In genomic region chrX:107205770-107206696, GRCh38 we compare ENCODE assay signal across 1 cellular context.
A peak's percentile ranks its signal among the peaks of the same experiment; 100 is the strongest.
TF ChIP-seq lines count a peak whose summit lies in the region.

Gene DNAAF6 (plus strand): TSS chrX:107206611. CDS start chrX:107212876, 6,265 bp downstream.
A gene with protein sequence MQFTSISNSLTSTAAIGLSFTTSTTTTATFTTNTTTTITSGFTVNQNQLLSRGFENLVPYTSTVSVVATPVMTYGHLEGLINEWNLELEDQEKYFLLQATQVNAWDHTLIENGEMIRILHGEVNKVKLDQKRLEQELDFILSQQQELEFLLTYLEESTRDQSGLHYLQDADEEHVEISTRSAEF (minus strand): TSS chrX:107206433. CDS start chrX:107175146, 31,287 bp downstream.

TF ChIP-seq in GM12878, 131 proteins besides CTCF, POLR2A, EP300 and RAD21 (continued from another document):
- TF ChIP-seq ZNF592 (IDR thresholded peaks at IDR 0.05) (no peak), SMAD1 (IDR thresholded peaks at IDR 0.05; ENCODE audit: low read depth, partially characterized antibody) (no peak), YBX1 (IDR thresholded peaks at IDR 0.05) (no peak), ATF7 (IDR thresholded peaks at IDR 0.05; ENCODE audit: low read depth) (no peak), SMAD5 (IDR thresholded peaks at IDR 0.05; ENCODE audit: low read depth) (no peak), HCFC1 (IDR thresholded peaks at IDR 0.05; ENCODE audit: low read length) (no peak), NFIC (IDR thresholded peaks at IDR 0.05; ENCODE audit: low read depth, low read length) (no peak), NR2F1 (conservative IDR thresholded peaks at IDR 0.05) (peak; percentile 89), ZZZ3 (IDR thresholded peaks at IDR 0.05; ENCODE audit: control insufficient read depth, insufficient read length, low read depth) (no peak), POLR2AphosphoS5 (IDR thresholded peaks at IDR 0.05; ENCODE audit: low read length) (0 out of 2 replicates have a peak, but pooled peaks have one; percentile 30), SIN3A (IDR thresholded peaks at IDR 0.05; ENCODE audit: low read depth, low read length) (no peak), STAT1 (conservative IDR thresholded peaks at IDR 0.05) (no peak), RFX5 (IDR thresholded peaks at IDR 0.05; ENCODE audit: low read depth, low read length) (peak; percentile 83), PML (IDR thresholded peaks at IDR 0.05; ENCODE audit: low read length) (no peak), IKZF2 (IDR thresholded peaks at IDR 0.05) (no peak), GATAD2B (conservative IDR thresholded peaks at IDR 0.05; ENCODE audit: low read depth) (no peak), NFYA (IDR thresholded peaks at IDR 0.05; ENCODE audit: borderline replicate concordance, low read depth, low read length) (no peak), TCF12 (IDR thresholded peaks at IDR 0.05; ENCODE audit: low read depth, low read length) (no peak), CHD2 (IDR thresholded peaks at IDR 0.05; ENCODE audit: borderline replicate concordance, low read depth, low read length) (no peak), FOXK2 (IDR thresholded peaks at IDR 0.05) (no peak), MTA2 (IDR thresholded peaks at IDR 0.05; ENCODE audit: low read depth) (no peak), ASH2L (IDR thresholded peaks at IDR 0.05; ENCODE audit: borderline replicate concordance, low read depth) (no peak), BMI1 (IDR thresholded peaks at IDR 0.05; ENCODE audit: borderline replicate concordance) (peak; percentile 49; the same call in 1 of the 2 replicates), BACH1 (IDR thresholded peaks at IDR 0.05; ENCODE audit: borderline replicate concordance) (no peak), ESRRA (IDR thresholded peaks at IDR 0.05; ENCODE audit: low read length) (no peak), ZNF622 (IDR thresholded peaks at IDR 0.05) (no peak), ZBTB4 (CRISPR knock-in tag; IDR thresholded peaks at IDR 0.05) (no peak), BRCA1 (IDR thresholded peaks at IDR 0.05; ENCODE audit: low read depth, low read length) (no peak), HDGF (IDR thresholded peaks at IDR 0.05) (no peak), CREB1 (IDR thresholded peaks at IDR 0.05; ENCODE audit: low read depth) (peak; percentile 34; the same call in 1 of the 2 replicates), RELA (IDR thresholded peaks at IDR 0.05; ENCODE audit: borderline replicate concordance, partially characterized antibody) (no peak), ZNF384 (IDR thresholded peaks at IDR 0.05; ENCODE audit: borderline replicate concordance, low read depth, low read length) (no peak), HDAC6 (IDR thresholded peaks at IDR 0.05; ENCODE audit: unreplicated experiment) (no peak), CEBPB (IDR thresholded peaks at IDR 0.05; ENCODE audit: borderline replicate concordance in 1 of 2, low read depth in 2 of 2, low read length in 2 of 2) (no peak), SUZ12 (IDR thresholded peaks at IDR 0.05; ENCODE audit: unreplicated experiment) (no peak), CBX5 (IDR thresholded peaks at IDR 0.05; ENCODE audit: low read depth) (no peak), EED (IDR thresholded peaks at IDR 0.05; ENCODE audit: low read depth) (no peak), FOS (IDR thresholded peaks at IDR 0.05; ENCODE audit: borderline replicate concordance, extremely low read depth, insufficient read length) (peak; percentile 8), RCOR1 (conservative IDR thresholded peaks at IDR 0.05; ENCODE audit: low read depth, low read length) (no peak), CHD4 (IDR thresholded peaks at IDR 0.05) (no peak), ZNF274 (IDR thresholded peaks at IDR 0.05; ENCODE audit: insufficient read depth, insufficient read length) (no peak), STAT3 (IDR thresholded peaks at IDR 0.05; ENCODE audit: low read depth, low read length) (no peak), RB1 (IDR thresholded peaks at IDR 0.05; ENCODE audit: borderline replicate concordance) (no peak), MEF2A (IDR thresholded peaks at IDR 0.05; ENCODE audit: insufficient read depth, low read depth, low read length) (no peak), NFXL1 (IDR thresholded peaks at IDR 0.05; ENCODE audit: borderline replicate concordance) (no peak), CREM (IDR thresholded peaks at IDR 0.05; ENCODE audit: low read depth) (no peak)
- TF ChIP-seq, protein P1, sequence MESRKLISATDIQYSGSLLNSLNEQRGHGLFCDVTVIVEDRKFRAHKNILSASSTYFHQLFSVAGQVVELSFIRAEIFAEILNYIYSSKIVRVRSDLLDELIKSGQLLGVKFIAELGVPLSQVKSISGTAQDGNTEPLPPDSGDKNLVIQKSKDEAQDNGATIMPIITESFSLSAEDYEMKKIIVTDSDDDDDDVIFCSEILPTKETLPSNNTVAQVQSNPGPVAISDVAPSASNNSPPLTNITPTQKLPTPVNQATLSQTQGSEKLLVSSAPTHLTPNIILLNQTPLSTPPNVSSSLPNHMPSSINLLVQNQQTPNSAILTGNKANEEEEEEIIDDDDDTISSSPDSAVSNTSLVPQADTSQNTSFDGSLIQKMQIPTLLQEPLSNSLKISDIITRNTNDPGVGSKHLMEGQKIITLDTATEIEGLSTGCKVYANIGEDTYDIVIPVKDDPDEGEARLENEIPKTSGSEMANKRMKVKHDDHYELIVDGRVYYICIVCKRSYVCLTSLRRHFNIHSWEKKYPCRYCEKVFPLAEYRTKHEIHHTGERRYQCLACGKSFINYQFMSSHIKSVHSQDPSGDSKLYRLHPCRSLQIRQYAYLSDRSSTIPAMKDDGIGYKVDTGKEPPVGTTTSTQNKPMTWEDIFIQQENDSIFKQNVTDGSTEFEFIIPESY (IDR thresholded peaks at IDR 0.05), result no peak
- TF ChIP-seq, protein P2, sequence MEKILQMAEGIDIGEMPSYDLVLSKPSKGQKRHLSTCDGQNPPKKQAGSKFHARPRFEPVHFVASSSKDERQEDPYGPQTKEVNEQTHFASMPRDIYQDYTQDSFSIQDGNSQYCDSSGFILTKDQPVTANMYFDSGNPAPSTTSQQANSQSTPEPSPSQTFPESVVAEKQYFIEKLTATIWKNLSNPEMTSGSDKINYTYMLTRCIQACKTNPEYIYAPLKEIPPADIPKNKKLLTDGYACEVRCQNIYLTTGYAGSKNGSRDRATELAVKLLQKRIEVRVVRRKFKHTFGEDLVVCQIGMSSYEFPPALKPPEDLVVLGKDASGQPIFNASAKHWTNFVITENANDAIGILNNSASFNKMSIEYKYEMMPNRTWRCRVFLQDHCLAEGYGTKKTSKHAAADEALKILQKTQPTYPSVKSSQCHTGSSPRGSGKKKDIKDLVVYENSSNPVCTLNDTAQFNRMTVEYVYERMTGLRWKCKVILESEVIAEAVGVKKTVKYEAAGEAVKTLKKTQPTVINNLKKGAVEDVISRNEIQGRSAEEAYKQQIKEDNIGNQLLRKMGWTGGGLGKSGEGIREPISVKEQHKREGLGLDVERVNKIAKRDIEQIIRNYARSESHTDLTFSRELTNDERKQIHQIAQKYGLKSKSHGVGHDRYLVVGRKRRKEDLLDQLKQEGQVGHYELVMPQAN (conservative IDR thresholded peaks at IDR 0.05), result 0 out of 2 replicates have a peak, but pooled peaks have one; percentile 23
- TF ChIP-seq, protein P3, sequence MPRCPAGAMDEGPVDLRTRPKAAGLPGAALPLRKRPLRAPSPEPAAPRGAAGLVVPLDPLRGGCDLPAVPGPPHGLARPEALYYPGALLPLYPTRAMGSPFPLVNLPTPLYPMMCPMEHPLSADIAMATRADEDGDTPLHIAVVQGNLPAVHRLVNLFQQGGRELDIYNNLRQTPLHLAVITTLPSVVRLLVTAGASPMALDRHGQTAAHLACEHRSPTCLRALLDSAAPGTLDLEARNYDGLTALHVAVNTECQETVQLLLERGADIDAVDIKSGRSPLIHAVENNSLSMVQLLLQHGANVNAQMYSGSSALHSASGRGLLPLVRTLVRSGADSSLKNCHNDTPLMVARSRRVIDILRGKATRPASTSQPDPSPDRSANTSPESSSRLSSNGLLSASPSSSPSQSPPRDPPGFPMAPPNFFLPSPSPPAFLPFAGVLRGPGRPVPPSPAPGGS (IDR thresholded peaks at IDR 0.05; ENCODE audit: borderline replicate concordance, insufficient read depth, low read depth, low read length, poor library complexity, severe bottlenecking), result no peak
- TF ChIP-seq, protein P4, sequence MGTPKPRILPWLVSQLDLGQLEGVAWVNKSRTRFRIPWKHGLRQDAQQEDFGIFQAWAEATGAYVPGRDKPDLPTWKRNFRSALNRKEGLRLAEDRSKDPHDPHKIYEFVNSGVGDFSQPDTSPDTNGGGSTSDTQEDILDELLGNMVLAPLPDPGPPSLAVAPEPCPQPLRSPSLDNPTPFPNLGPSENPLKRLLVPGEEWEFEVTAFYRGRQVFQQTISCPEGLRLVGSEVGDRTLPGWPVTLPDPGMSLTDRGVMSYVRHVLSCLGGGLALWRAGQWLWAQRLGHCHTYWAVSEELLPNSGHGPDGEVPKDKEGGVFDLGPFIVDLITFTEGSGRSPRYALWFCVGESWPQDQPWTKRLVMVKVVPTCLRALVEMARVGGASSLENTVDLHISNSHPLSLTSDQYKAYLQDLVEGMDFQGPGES (IDR thresholded peaks at IDR 0.05), result no peak
- TF ChIP-seq, protein P5, sequence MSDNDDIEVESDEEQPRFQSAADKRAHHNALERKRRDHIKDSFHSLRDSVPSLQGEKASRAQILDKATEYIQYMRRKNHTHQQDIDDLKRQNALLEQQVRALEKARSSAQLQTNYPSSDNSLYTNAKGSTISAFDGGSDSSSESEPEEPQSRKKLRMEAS (IDR thresholded peaks at IDR 0.05; ENCODE audit: low read depth, low read length), result peak; percentile 33; the same call in 1 of the 2 replicates
- TF ChIP-seq, protein P6, sequence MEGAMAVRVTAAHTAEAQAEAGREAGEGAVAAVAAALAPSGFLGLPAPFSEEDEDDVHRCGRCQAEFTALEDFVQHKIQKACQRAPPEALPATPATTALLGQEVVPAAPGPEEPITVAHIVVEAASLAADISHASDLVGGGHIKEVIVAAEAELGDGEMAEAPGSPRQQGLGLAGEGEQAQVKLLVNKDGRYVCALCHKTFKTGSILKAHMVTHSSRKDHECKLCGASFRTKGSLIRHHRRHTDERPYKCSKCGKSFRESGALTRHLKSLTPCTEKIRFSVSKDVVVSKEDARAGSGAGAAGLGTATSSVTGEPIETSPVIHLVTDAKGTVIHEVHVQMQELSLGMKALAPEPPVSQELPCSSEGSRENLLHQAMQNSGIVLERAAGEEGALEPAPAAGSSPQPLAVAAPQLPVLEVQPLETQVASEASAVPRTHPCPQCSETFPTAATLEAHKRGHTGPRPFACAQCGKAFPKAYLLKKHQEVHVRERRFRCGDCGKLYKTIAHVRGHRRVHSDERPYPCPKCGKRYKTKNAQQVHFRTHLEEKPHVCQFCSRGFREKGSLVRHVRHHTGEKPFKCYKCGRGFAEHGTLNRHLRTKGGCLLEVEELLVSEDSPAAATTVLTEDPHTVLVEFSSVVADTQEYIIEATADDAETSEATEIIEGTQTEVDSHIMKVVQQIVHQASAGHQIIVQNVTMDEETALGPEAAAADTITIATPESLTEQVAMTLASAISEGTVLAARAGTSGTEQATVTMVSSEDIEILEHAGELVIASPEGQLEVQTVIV (IDR thresholded peaks at IDR 0.05; ENCODE audit: borderline replicate concordance, partially characterized antibody), result no peak
TF ChIP-seq in GM12878: peak in this region for 8.
